26 cellular contexts compared by ENCODE assay signal in genomic region chr12:47849261-47849660, GRCh38. TPM values are rescaled to one million over a fixed set of nuclear protein-coding genes. Genes with fewer than 3 reads are reported as not detected.
DNase-seq lines count a peak whose midpoint lies in the region; ATAC-seq and TF ChIP-seq lines count a peak whose summit lies in the region.
"Had no signal": no experiment of that assay in that cellular context is flagged by ENCODE, and none has a peak within 500 bp of the region (broad histone marks: within the 10 kb centered on the region; RNA-seq: fewer than 3 reads in every experiment).

No MANE protein-coding gene starts in this region.

- H3K14ac ChIP-seq in mesenchymal stem cell (ENCODE audit: low read length in 2 of 2), result no peak overlapping the region

- no peak overlapping the region for H2BK5ac ChIP-seq in mesenchymal stem cell (ENCODE audit: low read depth, low read length, poor library complexity, severe bottlenecking)

- POLR2A ChIA-PET in naive thymus-derived CD8-positive, alpha-beta T cell (lab: Charles Lee), result no interaction called here
- POLR2A ChIA-PET in PC-3 (lab: Charles Lee; ENCODE audit: unreplicated experiment), result no interaction called here

- H3K27ac ChIP-seq in RWPE2 (ENCODE audit: poor library complexity, severe bottlenecking) (peak overlapping the region; percentile 4), epithelial cell of prostate (peak overlapping the region; percentile 21), mesenchymal stem cell (ENCODE audit: low read length, poor library complexity, severe bottlenecking) (no peak overlapping the region), PC-3 (ENCODE audit: low read length) (no peak overlapping the region)
- H3K27ac ChIP-seq: GM23248, SK-N-MC had no signal

- no peak overlapping the region for H3K18ac ChIP-seq in mesenchymal stem cell (ENCODE audit: low read depth in 1 of 2, low read length in 2 of 2)

- ATAC-seq in RWPE2 (ENCODE audit: low read depth) (no peak), PC-3 (no peak)
- ATAC-seq in naive thymus-derived CD8-positive, alpha-beta T cell, result no peak

- WGBS in mesenchymal stem cell, result 6% methylated on average over 5 of the region's 5 CpGs

- H4K8ac ChIP-seq in mesenchymal stem cell (ENCODE audit: low read length), result no peak overlapping the region

- H3K23ac ChIP-seq in mesenchymal stem cell (ENCODE audit: low read length in 2 of 2), result no peak overlapping the region

- no peaks in the 10 kb centered on the region for H3K27me3 ChIP-seq in RWPE2 (ENCODE audit: insufficient read depth, poor library complexity, severe bottlenecking)
- H3K27me3 ChIP-seq in mesenchymal stem cell (ENCODE audit: control insufficient read depth in 1 of 2, insufficient read depth in 1 of 2, low read length in 2 of 2), result no peaks in the 10 kb centered on the region
- no peaks in the 10 kb centered on the region for H3K27me3 ChIP-seq in PC-3 (ENCODE audit: low read length)
- H3K27me3 ChIP-seq: MG63 had no signal

- no peak overlapping the region for H2AK5ac ChIP-seq in mesenchymal stem cell (ENCODE audit: low read length, severe bottlenecking)

- no peaks in the 10 kb centered on the region for H3K9me3 Mint-ChIP-seq in activated T-helper 1 cell treated with anti-CD3 and anti-CD28 coated beads, Interleukin-12 subunit alpha, Interleukin-12 subunit beta, Interleukin-2, Interleukin-4 antibody, amounts not matched to agents 30 ng/mL and 10 ng/mL and 1 ng/mL, durations not matched to agents 14 hours and 24 hours and 36 hours
- no peaks in the 10 kb centered on the region for H3K9me3 Mint-ChIP-seq in naive thymus-derived CD8-positive, alpha-beta T cell
- H3K9me3 Mint-ChIP-seq: CD4-positive, alpha-beta memory T cell had no signal

- no TSS peak for BruUV-seq in PC-3 (replicated peaks; lab: Mats Ljungman, UMichigan)

- intact Hi-C loops in activated T-helper 1 cell treated with anti-CD3 and anti-CD28 coated beads, Interleukin-12 subunit alpha, Interleukin-12 subunit beta, Interleukin-2, Interleukin-4 antibody, amounts not matched to agents 30 ng/mL and 10 ng/mL and 1 ng/mL, durations not matched to agents 14 hours and 24 hours and 36 hours (cut with micrococcal nuclease), result no loop called here
- intact Hi-C loops in PC-3 (cut with micrococcal nuclease), result no loop called here

- H3K4me1 Mint-ChIP-seq in activated T-helper 1 cell treated with anti-CD3 and anti-CD28 coated beads, Interleukin-12 subunit alpha, Interleukin-12 subunit beta, Interleukin-2, Interleukin-4 antibody, amounts not matched to agents 30 ng/mL and 10 ng/mL and 1 ng/mL, durations not matched to agents 14 hours and 24 hours and 36 hours (ENCODE audit: low read depth), result peaks cover 37% of the 10 kb centered on the region
- no peaks in the 10 kb centered on the region for H3K4me1 Mint-ChIP-seq in naive thymus-derived CD8-positive, alpha-beta T cell
- H3K4me1 Mint-ChIP-seq: CD4-positive, alpha-beta memory T cell had no signal

- no peak overlapping the region for H2BK12ac ChIP-seq in mesenchymal stem cell (ENCODE audit: low read length in 2 of 2)

- no peaks in the 10 kb centered on the region for H3K79me2 ChIP-seq in PC-3 (ENCODE audit: low read length)

- TF ChIP-seq CTCF in RWPE2 (IDR thresholded peaks at IDR 0.05; ENCODE audit: poor library complexity, severe bottlenecking), result no peak
- no peak for TF ChIP-seq CTCF in PC-3 (conservative IDR thresholded peaks at IDR 0.05; ENCODE audit: low read depth, low read length)

- no peaks in the 10 kb centered on the region for H3K9me3 ChIP-seq in RWPE2 (ENCODE audit: severe bottlenecking)
- H3K9me3 ChIP-seq in mesenchymal stem cell (ENCODE audit: control insufficient read depth, low read length), result no peaks in the 10 kb centered on the region
- H3K9me3 ChIP-seq in PC-3 (ENCODE audit: low read length), result no peaks in the 10 kb centered on the region
- H3K9me3 ChIP-seq: MG63 had no signal

- DNase-seq in RWPE2 (ENCODE audit: low spot score) (no peak), epithelial cell of prostate (ENCODE audit: low read depth, low spot score) (no peak), mesenchymal stem cell (peak; percentile 69), glomerular visceral epithelial cell (ENCODE audit: extremely low spot score) (no peak), PC-3 (no peak)
- no peak for DNase-seq in activated T-helper 1 cell treated with anti-CD3 and anti-CD28 coated beads, Interleukin-12 subunit alpha, Interleukin-12 subunit beta, Interleukin-2, Interleukin-4 antibody, amounts not matched to agents 30 ng/mL and 10 ng/mL and 1 ng/mL, durations not matched to agents 14 hours and 24 hours and 36 hours (ENCODE audit: low spot score)
- no peak for DNase-seq in naive thymus-derived CD8-positive, alpha-beta T cell
- DNase-seq: C1 segment of cervical spinal cord; CD4-positive, alpha-beta memory T cell; COR-L47; DMS53; GM23248; H7; KG1; MG63; NCI-H1105 treated with DMSO at 0.1 percent for 48 hours; NCI-H146; NCI-H1930; NCI-H2107; NCI-H446 treated with DMSO at 0.1 percent for 48 hours; NCI-H526; NCI-H82; NK-92 treated with Interleukin-12 subunit alpha and Interleukin-12 subunit beta, amount 100 ng/mL, for 24 hours; RPMI8226; SHP77 treated with DMSO at 0.1 percent for 48 hours had no signal

- H3K4me2 ChIP-seq in mesenchymal stem cell (ENCODE audit: low read length, poor library complexity, severe bottlenecking), result no peak overlapping the region
- H3K4me2 ChIP-seq in PC-3 (ENCODE audit: low read length), result no peak overlapping the region

- H3K4me3 ChIP-seq in RWPE2 (ENCODE audit: severe bottlenecking), result no peak overlapping the region
- no peak overlapping the region for H3K4me3 ChIP-seq in mesenchymal stem cell (ENCODE audit: insufficient read depth in 1 of 2, low read depth in 1 of 2, low read length in 2 of 2)
- no peak overlapping the region for H3K4me3 ChIP-seq in PC-3 (ENCODE audit: low read length)
- H3K4me3 ChIP-seq: GM23248, MG63, SK-N-MC had no signal

- no peaks in the 10 kb centered on the region for H3K27me3 Mint-ChIP-seq in activated T-helper 1 cell treated with anti-CD3 and anti-CD28 coated beads, Interleukin-12 subunit alpha, Interleukin-12 subunit beta, Interleukin-2, Interleukin-4 antibody, amounts not matched to agents 30 ng/mL and 10 ng/mL and 1 ng/mL, durations not matched to agents 14 hours and 24 hours and 36 hours (ENCODE audit: insufficient read depth)
- H3K27me3 Mint-ChIP-seq in naive thymus-derived CD8-positive, alpha-beta T cell, result peaks cover 0 to 4% (median 0%) of the 10 kb centered on the region in 5 donors

- no peak overlapping the region for H2BK120ac ChIP-seq in mesenchymal stem cell (ENCODE audit: low read depth, low read length)

- no peak overlapping the region for H2AFZ ChIP-seq in mesenchymal stem cell (ENCODE audit: low read depth, low read length)
- no peak overlapping the region for H2AFZ ChIP-seq in PC-3 (ENCODE audit: low read length)
- H2AFZ ChIP-seq: GM23248 had no signal

- H3K36me3 Mint-ChIP-seq in activated T-helper 1 cell treated with anti-CD3 and anti-CD28 coated beads, Interleukin-12 subunit alpha, Interleukin-12 subunit beta, Interleukin-2, Interleukin-4 antibody, amounts not matched to agents 30 ng/mL and 10 ng/mL and 1 ng/mL, durations not matched to agents 14 hours and 24 hours and 36 hours (ENCODE audit: low read depth), result peaks cover 66% of the 10 kb centered on the region
- H3K36me3 Mint-ChIP-seq in naive thymus-derived CD8-positive, alpha-beta T cell, result no peaks in the 10 kb centered on the region
- H3K36me3 Mint-ChIP-seq: CD4-positive, alpha-beta memory T cell had no signal

- no peak overlapping the region for H4K91ac ChIP-seq in mesenchymal stem cell (ENCODE audit: low read length)

- H2BK15ac ChIP-seq in mesenchymal stem cell (ENCODE audit: low read depth, poor library complexity, severe bottlenecking), result no peak overlapping the region

- no peaks in the 10 kb centered on the region for H3F3A ChIP-seq in PC-3 (ENCODE audit: low read length, unreplicated experiment)

- H3K9me2 ChIP-seq in PC-3 (replicated peaks; ENCODE audit: low read length), result no peaks in the 10 kb centered on the region

- peaks cover 50% of the 10 kb centered on the region for H3K36me3 ChIP-seq in RWPE2 (ENCODE audit: low read depth)
- peaks cover 13 to 76% of the 10 kb centered on the region in 2 experiments for H3K36me3 ChIP-seq in mesenchymal stem cell (ENCODE audit: control insufficient read depth in 1 of 2, insufficient read depth in 2 of 2, low read depth in 1 of 2, low read length in 2 of 2)
- H3K36me3 ChIP-seq in PC-3 (ENCODE audit: low read depth, low read length), result peaks cover 12% of the 10 kb centered on the region

- H4K20me1 ChIP-seq in PC-3 (ENCODE audit: low read length), result no peaks in the 10 kb centered on the region

- no peaks in the 10 kb centered on the region for H3K79me1 ChIP-seq in mesenchymal stem cell (replicated peaks; ENCODE audit: low read length, poor library complexity, severe bottlenecking)

- H3K4me1 ChIP-seq in RWPE2 (ENCODE audit: insufficient read depth, poor library complexity, severe bottlenecking) (peaks cover 6% of the 10 kb centered on the region), mesenchymal stem cell (ENCODE audit: control insufficient read depth, insufficient read depth, low read depth, low read length) (no peaks in the 10 kb centered on the region), PC-3 (ENCODE audit: insufficient read depth, low read length) (no peaks in the 10 kb centered on the region)

- H3K9ac ChIP-seq in mesenchymal stem cell (ENCODE audit: low read length), result no peak overlapping the region
- no peak overlapping the region for H3K9ac ChIP-seq in PC-3 (ENCODE audit: low read length)
- H3K9ac ChIP-seq: GM23248 had no signal

- H3K4me3 Mint-ChIP-seq in activated T-helper 1 cell treated with anti-CD3 and anti-CD28 coated beads, Interleukin-12 subunit alpha, Interleukin-12 subunit beta, Interleukin-2, Interleukin-4 antibody, amounts not matched to agents 30 ng/mL and 10 ng/mL and 1 ng/mL, durations not matched to agents 14 hours and 24 hours and 36 hours, result no peak overlapping the region
- no peak overlapping the region for H3K4me3 Mint-ChIP-seq in naive thymus-derived CD8-positive, alpha-beta T cell
- H3K4me3 Mint-ChIP-seq: CD4-positive, alpha-beta memory T cell had no signal

- CTCF ChIA-PET in PC-3 (lab: Charles Lee), result no interaction called here

- H3K27ac Mint-ChIP-seq in activated T-helper 1 cell treated with anti-CD3 and anti-CD28 coated beads, Interleukin-12 subunit alpha, Interleukin-12 subunit beta, Interleukin-2, Interleukin-4 antibody, amounts not matched to agents 30 ng/mL and 10 ng/mL and 1 ng/mL, durations not matched to agents 14 hours and 24 hours and 36 hours, result peak overlapping the region; percentile 68
- H3K27ac Mint-ChIP-seq in naive thymus-derived CD8-positive, alpha-beta T cell, result no peak overlapping the region

- H3K4ac ChIP-seq in mesenchymal stem cell (ENCODE audit: low read depth in 1 of 2, low read length in 2 of 2), result no peak overlapping the region

RNA-seq across cellular contexts. Expression of gene HDAC7, which starts 29.6 kb away (rescaled TPM):
- 453 and 466 TPM in 2 replicates for total RNA-seq in activated T-helper 1 cell treated with anti-CD3 and anti-CD28 coated beads, Interleukin-12 subunit alpha, Interleukin-12 subunit beta, Interleukin-2, Interleukin-4 antibody, amounts not matched to agents 30 ng/mL and 10 ng/mL and 1 ng/mL, durations not matched to agents 14 hours and 24 hours and 36 hours
- polyA plus RNA-seq in mesenchymal stem cell (2013, experiment 1 of 2), result 50.4 TPM
- polyA plus RNA-seq in mesenchymal stem cell (2013, experiment 2 of 2), result 47.9 TPM
- 100 to 1,000 TPM; 160 to 165 TPM for total RNA-seq in naive thymus-derived CD8-positive, alpha-beta T cell
- polyA plus RNA-seq in naive thymus-derived CD8-positive, alpha-beta T cell, result 10 to 100 TPM; 10.2 to 30.5 (median 14.3) TPM
- 44.2 and 59.6 TPM in 2 replicates for total RNA-seq in PC-3 (2014; rRNA removed)

RNA-seq across cellular contexts. Expression of gene VDR, which starts 55.5 kb away (rescaled TPM):
- 305 and 318 TPM in 2 replicates for total RNA-seq in activated T-helper 1 cell treated with anti-CD3 and anti-CD28 coated beads, Interleukin-12 subunit alpha, Interleukin-12 subunit beta, Interleukin-2, Interleukin-4 antibody, amounts not matched to agents 30 ng/mL and 10 ng/mL and 1 ng/mL, durations not matched to agents 14 hours and 24 hours and 36 hours
- 11.0 TPM for polyA plus RNA-seq in mesenchymal stem cell (2013, experiment 1 of 2)
- polyA plus RNA-seq in mesenchymal stem cell (2013, experiment 2 of 2), result 10.0 TPM
- under 1 TPM; 0.49 to 0.73 TPM for total RNA-seq in naive thymus-derived CD8-positive, alpha-beta T cell
- not detected for polyA plus RNA-seq in naive thymus-derived CD8-positive, alpha-beta T cell
- 19.6 and 19.9 TPM in 2 replicates for total RNA-seq in PC-3 (2014; rRNA removed)

Comparison
In these comparisons a context has a peak if more than half of its experiments do, and no peak if none do; other contexts are left out.
1. H3K27ac ChIP-seq: peak in RWPE2 (single experiment) and epithelial cell of prostate (single experiment); none in mesenchymal stem cell (single experiment) and PC-3 (single experiment).
2. RNA of gene VDR, which starts 55.5 kb away (total RNA-seq): 305 to 318 TPM in activated T-helper 1 cell treated with anti-CD3 and anti-CD28 coated beads, Interleukin-12 subunit alpha, Interleukin-12 subunit beta, Interleukin-2, Interleukin-4 antibody, amounts not matched to agents 30 ng/mL and 10 ng/mL and 1 ng/mL, durations not matched to agents 14 hours and 24 hours and 36 hours; 19.6 to 19.9 TPM in PC-3 and 0.49 to 0.73 TPM in naive thymus-derived CD8-positive, alpha-beta T cell; every median in the first group is over 10 times any median in the second.